8 cellular contexts compared by ENCODE assay signal in genomic region chr15:84079885-84080777, GRCh38.
DNase-seq lines count a peak whose midpoint lies in the region; ATAC-seq lines count a peak whose summit lies in the region.

No MANE protein-coding gene starts in this region.

- DNase-seq in NCI-H69 (lab: John Stamatoyannopoulos, UW) (peak; percentile 66), left cardiac atrium (peak; percentile 36), posterior cingulate gyrus (peak; percentile 20 to 94 (median 66)), COLO829 (ENCODE audit: low spot score) (no peak), ureter (ENCODE audit: low spot score) (no peak)
- DNase-seq in activated gamma-delta T cell treated with anti-CD3 and anti-CD28 coated beads, Interleukin-2, amount 50 U/mL, for 16 hours (ENCODE audit: low read depth) = peak; percentile 4

- intact Hi-C loops in left cardiac atrium (cut with DNase I) (no loop called here), posterior cingulate gyrus (cut with DNase I) (no loop called here)

- ATAC-seq in GM18511 (IDR thresholded peaks at IDR 0.05; ENCODE audit: unreplicated experiment) (peak; percentile 91), HG02973 (IDR thresholded peaks at IDR 0.05; ENCODE audit: unreplicated experiment) (peak; percentile 95), left cardiac atrium (peak; percentile 67 to 84)

Comparison
In these comparisons a context has a peak if more than half of its experiments do, and no peak if none do; other contexts are left out.
1. DNase-seq: peak in NCI-H69 (single experiment), activated gamma-delta T cell treated with anti-CD3 and anti-CD28 coated beads, Interleukin-2, amount 50 U/mL, for 16 hours (single experiment), left cardiac atrium (single experiment) and posterior cingulate gyrus (10 of 10); none in COLO829 (single experiment) and ureter (single experiment).
2. Peak in every context shown above with its lines, with median percentiles within 50 percentile points of each other: ATAC-seq.